In genomic region chr5:112511920-112512319, GRCh38 we compare ENCODE assay signal across 15 cellular contexts.
"Had no signal": no experiment of that assay in that cellular context is flagged by ENCODE, and none has a peak within 500 bp of the region (broad histone marks: within the 10 kb centered on the region; RNA-seq: fewer than 3 reads in every experiment).

No MANE protein-coding gene starts in this region.

- H3K4me3 ChIP-seq: esophagus squamous epithelium, gastroesophageal sphincter, mucosa of descending colon, right atrium auricular region, tibial artery, upper lobe of left lung, uterus had no signal

- DNase-seq: effector memory CD4-positive, alpha-beta T cell; esophagus squamous epithelium; foreskin fibroblast; left ventricle myocardium superior; mucosa of descending colon; natural killer cell; posterior cingulate gyrus; stimulated activated CD4-positive, alpha-beta T cell treated with anti-CD3 and anti-CD28 coated beads, Interleukin-4, amount 100 ng/mL, for 1 hour; stimulated activated CD8-positive, alpha-beta memory T cell treated with anti-CD3 and anti-CD28 coated beads, Interleukin-4, amount 100 ng/mL, for 48 hours; stimulated activated naive CD8-positive, alpha-beta T cell treated with anti-CD3 and anti-CD28 coated beads, Interleukin-15, Interleukin-2, amounts not matched to agents 100 U/mL and 50 U/mL, for 24 hours; tibial artery; upper lobe of left lung; uterus had no signal

- H3K4me1 ChIP-seq: esophagus squamous epithelium, gastroesophageal sphincter, right atrium auricular region, tibial artery, upper lobe of left lung, uterus had no signal

- H3K27ac ChIP-seq: esophagus squamous epithelium, gastroesophageal sphincter, right atrium auricular region, tibial artery, upper lobe of left lung, uterus had no signal

- H3K9me3 ChIP-seq: mucosa of descending colon, uterus had no signal

- H3K27me3 ChIP-seq: esophagus squamous epithelium, gastroesophageal sphincter, right atrium auricular region, tibial artery, upper lobe of left lung, uterus had no signal

- H3K36me3 ChIP-seq: esophagus squamous epithelium, gastroesophageal sphincter, right atrium auricular region, tibial artery, upper lobe of left lung, uterus had no signal
